Comparison of ENCODE assay signal across 8 cellular contexts in genomic region chr1:226457307-226457712, GRCh38. TPM values are rescaled to one million over a fixed set of nuclear protein-coding genes. Genes with fewer than 3 reads are reported as not detected.
DNase-seq lines count a peak whose midpoint lies in the region; ATAC-seq, FAIRE-seq and TF ChIP-seq lines count a peak whose summit lies in the region.

No MANE protein-coding gene starts in this region.

- H3K9me3 ChIP-seq in SU-DHL-6 (ENCODE audit: insufficient read depth, low read length) (no peaks in the 10 kb centered on the region), small intestine (ENCODE audit: control insufficient read depth, low read depth) (peaks cover 1% of the 10 kb centered on the region)

- TF ChIP-seq CTCF in SU-DHL-6 (IDR thresholded peaks at IDR 0.05; ENCODE audit: insufficient read depth, low read length, poor library complexity, severe bottlenecking), result peak; percentile 30

- peaks cover 11% of the 10 kb centered on the region for H3K4me1 Mint-ChIP-seq in activated naive CD8-positive, alpha-beta T cell (ENCODE audit: low read depth)

- no peak overlapping the region for H3K4me2 ChIP-seq in SU-DHL-6 (ENCODE audit: low read depth, low read length, poor library complexity, severe bottlenecking)

- peak; percentile 45 for DNase-seq in EL
- peak; percentile 23 for DNase-seq in small intestine
- no peak for DNase-seq in GM19239 (ENCODE audit: insufficient read length, low spot score)
- DNase-seq in NCI-H510A (lab: John Stamatoyannopoulos, UW), result no peak

- no peaks in the 10 kb centered on the region for H3K27me3 Mint-ChIP-seq in activated naive CD8-positive, alpha-beta T cell

- peaks cover 3% of the 10 kb centered on the region for H3K36me3 Mint-ChIP-seq in activated naive CD8-positive, alpha-beta T cell

- H3K9me3 Mint-ChIP-seq in activated naive CD8-positive, alpha-beta T cell (ENCODE audit: low read depth), result no peaks in the 10 kb centered on the region

- H3K27me3 ChIP-seq in SU-DHL-6 (ENCODE audit: low read length) (no peaks in the 10 kb centered on the region), small intestine (ENCODE audit: control insufficient read depth in 2 of 2, insufficient read depth in 2 of 2, low read length in 2 of 2) (no peaks in the 10 kb centered on the region)

- H3K27ac ChIP-seq in SU-DHL-6 (ENCODE audit: low read depth, low read length) (no peak overlapping the region), small intestine (ENCODE audit: low read depth in 1 of 2, low read length in 1 of 2) (no peak overlapping the region)

- H3K27ac Mint-ChIP-seq in activated naive CD8-positive, alpha-beta T cell, result peak overlapping the region; percentile 72

- H3K36me3 ChIP-seq in SU-DHL-6 (ENCODE audit: low read length), result no peaks in the 10 kb centered on the region
- no peaks in the 10 kb centered on the region for H3K36me3 ChIP-seq in small intestine (ENCODE audit: control insufficient read depth in 2 of 2, insufficient read depth in 2 of 2, low read length in 2 of 2)

- H3K4me3 ChIP-seq in SU-DHL-6 (ENCODE audit: insufficient read depth, low read length, poor library complexity, severe bottlenecking), result no peak overlapping the region
- H3K4me3 ChIP-seq in small intestine (ENCODE audit: low read depth in 1 of 2, low read length in 2 of 2), result no peak overlapping the region

- H3K9ac ChIP-seq in SU-DHL-6 (ENCODE audit: low read length), result no peak overlapping the region

- no peaks in the 10 kb centered on the region for H3F3A ChIP-seq in SU-DHL-6 (ENCODE audit: insufficient read depth)

- WGBS in small intestine, 3 donors, result 52 to 79% (median 72%) methylated on average over 14 of the region's 14 CpGs

- FAIRE-seq in small intestine (lab: Jason Lieb, UNC) (no peak), GM19239 (lab: Jason Lieb, UNC) (no peak)

- no peaks in the 10 kb centered on the region for H4K20me1 ChIP-seq in SU-DHL-6 (ENCODE audit: low read depth, low read length)

- H2AFZ ChIP-seq in SU-DHL-6 (ENCODE audit: low read depth, low read length, severe bottlenecking), result no peak overlapping the region

- no peaks in the 10 kb centered on the region for H3K9me2 ChIP-seq in SU-DHL-6 (replicated peaks; ENCODE audit: insufficient read depth, low read length)

- ATAC-seq in GM18511 (IDR thresholded peaks at IDR 0.05; ENCODE audit: unreplicated experiment) (no peak), GM18519 (IDR thresholded peaks at IDR 0.05; ENCODE audit: low FRiP score, unreplicated experiment) (no peak)

- H3K4me3 Mint-ChIP-seq in activated naive CD8-positive, alpha-beta T cell, result peak overlapping the region; percentile 82

- H3K79me2 ChIP-seq in SU-DHL-6 (ENCODE audit: insufficient read depth, low read length), result no peaks in the 10 kb centered on the region

- H3K4me1 ChIP-seq in small intestine (ENCODE audit: control insufficient read depth in 2 of 2, insufficient read depth in 1 of 2, low read depth in 1 of 2, low read length in 1 of 2), result no peaks in the 10 kb centered on the region

RNA-seq across cellular contexts. Expression of gene PARP1, which starts 49.4 kb away (rescaled TPM):
- 10 to 100 TPM; 17.4 to 46.5 (median 23.8) TPM for polyA plus RNA-seq in small intestine

Comparison
In these comparisons a context has a peak if more than half of its experiments do, and no peak if none do; other contexts are left out.
1. DNase-seq: peak in EL (single experiment) and small intestine (single experiment); none in GM19239 (single experiment) and NCI-H510A (single experiment).